Comparison of ENCODE assay signal across 28 cellular contexts in the genomic region with DNA sequence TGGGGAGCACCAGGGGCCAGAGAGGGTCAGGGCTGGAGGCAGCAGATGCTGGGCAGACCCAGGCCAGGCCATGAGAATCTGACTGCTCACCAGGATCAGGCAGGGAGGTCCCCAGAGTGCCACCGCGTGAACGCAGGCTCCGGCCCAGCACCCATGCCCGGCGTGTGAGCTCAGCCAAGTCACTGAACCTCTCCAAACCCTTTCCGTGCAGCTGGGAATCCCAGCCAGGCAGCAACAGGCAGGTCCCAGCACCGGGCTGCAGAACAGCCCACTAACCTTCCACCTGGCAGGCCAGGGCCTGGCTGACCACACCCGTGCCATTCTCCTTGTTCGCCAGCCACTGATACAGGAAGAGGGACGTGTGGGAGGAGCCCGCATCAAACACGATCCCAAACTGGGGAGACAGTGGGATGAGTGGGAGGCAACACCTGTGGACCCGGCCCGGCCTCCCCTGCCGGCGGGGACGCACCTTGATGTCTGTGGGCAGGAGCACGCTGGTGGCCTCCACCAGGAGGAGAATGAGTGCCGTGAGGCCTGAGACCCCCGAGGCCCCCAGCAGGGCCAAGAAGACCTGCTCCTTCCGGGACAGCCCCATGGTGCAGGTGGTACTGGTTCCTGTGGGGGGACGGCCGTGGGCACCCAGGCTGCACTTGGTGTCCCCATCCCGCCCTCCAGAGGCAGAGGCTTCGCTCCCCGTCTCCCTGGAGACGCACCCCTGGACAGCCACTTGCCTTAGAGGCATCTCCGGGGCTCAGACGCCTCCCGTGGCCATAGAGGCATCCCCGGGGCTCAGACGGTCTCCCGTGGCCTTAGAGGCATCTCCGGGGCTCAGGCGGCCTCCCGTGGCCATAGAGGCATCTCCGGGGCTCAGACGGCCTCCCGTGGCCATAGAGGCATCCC. TPM values are rescaled to one million over a fixed set of nuclear protein-coding genes. Genes with fewer than 3 reads are reported as not detected.
A peak's percentile ranks its signal among the peaks of the same experiment; 100 is the strongest.
DNase-seq lines count a peak whose midpoint lies in the region; ATAC-seq, FAIRE-seq and TF ChIP-seq lines count a peak whose summit lies in the region.
"Had no signal": no experiment of that assay in that cellular context is flagged by ENCODE, and none has a peak within 500 bp of the region (broad histone marks: within the 10 kb centered on the region; RNA-seq: fewer than 3 reads in every experiment).

No MANE protein-coding gene starts in this region.

- TF ChIP-seq POLR2A in right lobe of liver (IDR thresholded peaks at IDR 0.05) (no peak), HepG2 (IDR thresholded peaks at IDR 0.05; ENCODE audit: insufficient read depth in 1 of 2, low read depth in 2 of 2, low read length in 2 of 2) (no peak)

- no peak for TF ChIP-seq RAD21 in HepG2 (CRISPR knock-in tag; IDR thresholded peaks at IDR 0.05)

- H3K36me3 Mint-ChIP-seq in nephron progenitor cell (ENCODE audit: low read depth): no peaks in the 10 kb centered on the region
- H3K36me3 Mint-ChIP-seq: activated naive CD4-positive, alpha-beta T cell treated with anti-CD3 and anti-CD28 coated beads, Interleukin-2, amount 50 U/mL, for 24 hours; CD4-positive, alpha-beta memory T cell had no signal

- H3K9me3 ChIP-seq in right lobe of liver: no peaks in the 10 kb centered on the region
- no peaks in the 10 kb centered on the region for H3K9me3 ChIP-seq in HepG2 (ENCODE audit: low read length)
- no peaks in the 10 kb centered on the region for H3K9me3 ChIP-seq in colonic mucosa
- H3K9me3 ChIP-seq: esophagus muscularis mucosa, vagina had no signal

- peaks cover 16% of the 10 kb centered on the region for H3K27me3 Mint-ChIP-seq in nephron progenitor cell (ENCODE audit: low read depth, poor library complexity)

- FAIRE-seq in HepG2 (lab: Jason Lieb, UNC): no peak
- FAIRE-seq: frontal cortex had no signal

- H3K9ac ChIP-seq in HepG2 (ENCODE audit: insufficient read depth, low read depth, low read length) (no peak overlapping the region), colonic mucosa (ENCODE audit: low read depth in 2 of 2, low read length in 2 of 2) (peak overlapping the region in 1 of 2 donors; percentile 63)
- H3K9ac ChIP-seq: KMS-11 had no signal

- CTCF ChIA-PET in HepG2 (lab: Yijun Ruan, JAX; ENCODE audit: low intra/inter-chr PET ratio, low total read pairs): no interaction called here

- H3K4me1 Mint-ChIP-seq in nephron progenitor cell: peaks cover 5% of the 10 kb centered on the region

- no peak overlapping the region for H3K4me3 ChIP-seq in right lobe of liver
- no peak overlapping the region for H3K4me3 ChIP-seq in HepG2 (replicated peaks in 1 of 3; ENCODE audit: insufficient read depth in 1 of 3, low read depth in 2 of 3, low read length in 3 of 3)
- no peak overlapping the region for H3K4me3 ChIP-seq in colonic mucosa
- H3K4me3 ChIP-seq: esophagus muscularis mucosa, vagina had no signal

- H3K79me2 ChIP-seq in HepG2 (ENCODE audit: insufficient read depth, low read length): no peaks in the 10 kb centered on the region

- H3K36me3 ChIP-seq in right lobe of liver (no peaks in the 10 kb centered on the region), HepG2 (replicated peaks in 1 of 2; ENCODE audit: control insufficient read depth in 1 of 2, insufficient read depth in 2 of 2, low read length in 2 of 2) (no peaks in the 10 kb centered on the region), colonic mucosa (no peaks in the 10 kb centered on the region)
- H3K36me3 ChIP-seq: esophagus muscularis mucosa, vagina had no signal

- H3K4me2 ChIP-seq in HepG2 (ENCODE audit: low read depth, low read length): no peak overlapping the region
- H3K4me2 ChIP-seq: KMS-11 had no signal

- intact Hi-C loops in right lobe of liver (cut with DNase I): no loop called here
- intact Hi-C loops in HepG2 (cut with micrococcal nuclease; ENCODE audit: unreplicated experiment): no loop called here
- intact Hi-C loops in colonic mucosa (cut with DNase I): no loop called here

- 80% methylated on average over 16 of the region's 40 CpGs for WGBS in right lobe of liver (ENCODE audit: insufficient coverage, low coverage, low lambda C conversion rate, missing lambda C conversion rate)
- 30% methylated on average over 4 of the region's 40 CpGs for WGBS in HepG2 (ENCODE audit: low lambda C conversion rate)

- H3K27ac ChIP-seq in right lobe of liver (no peak overlapping the region), HepG2 (ENCODE audit: extremely low read length, insufficient read depth, low read length) (no peak overlapping the region), colonic mucosa (peak overlapping the region; percentile 44)
- H3K27ac ChIP-seq: esophagus muscularis mucosa, KMS-11, vagina had no signal

- peak in 2 of 3 donors; percentile 26 to 52 for DNase-seq in right lobe of liver
- DNase-seq in HepG2 (ENCODE audit: low spot score): no peak
- no peak for DNase-seq in colonic mucosa
- peak; percentile 1 for DNase-seq in nephron progenitor cell
- no peak for DNase-seq in activated T-cell treated with anti-CD3 and anti-CD28 coated beads for 4 hours
- DNase-seq in dedifferentiated amniotic fluid mesenchymal stem cell (ENCODE audit: extremely low spot score): no peak
- DNase-seq in Kasumi-1 (lab: John Stamatoyannopoulos, UW): no peak
- no peak for DNase-seq in amniotic stem cell (lab: John Stamatoyannopoulos, UW)
- DNase-seq: activated CD4-positive, alpha-beta T cell treated with anti-CD3 and anti-CD28 coated beads for 4 hours; CD4-positive, alpha-beta memory T cell; DMS153; GDM1; HCEC 1CT; hippocampal formation; MV-4-11; naive B cell; NCI-H187; NCI-H226; NCI-H774; SHP77 had no signal

- no peak overlapping the region for H3K27ac Mint-ChIP-seq in nephron progenitor cell
- H3K27ac Mint-ChIP-seq: activated naive CD4-positive, alpha-beta T cell treated with anti-CD3 and anti-CD28 coated beads, Interleukin-2, amount 50 U/mL, for 24 hours; CD4-positive, alpha-beta memory T cell; naive B cell had no signal

- no peak for TF ChIP-seq EP300 in HepG2 (IDR thresholded peaks at IDR 0.05; ENCODE audit: low read depth in 2 of 2, low read length in 2 of 2)
- TF ChIP-seq EP300 in HepG2 (CRISPR knock-in tag; IDR thresholded peaks at IDR 0.05; ENCODE audit: borderline replicate concordance): no peak

- H4K20me1 ChIP-seq in HepG2 (ENCODE audit: insufficient read depth, low read length): no peaks in the 10 kb centered on the region

- BruUV-seq in HepG2 (replicated peaks; lab: Mats Ljungman, UMichigan): no TSS peak

- in situ Hi-C loops in HepG2 (cut with HindIII; ENCODE audit: extremely low pct_ligation_motif_present, low pct_unique_long_range_greater_than_20kb): no loop called here

- no peak overlapping the region for H2AFZ ChIP-seq in HepG2 (ENCODE audit: low read length)

- no peak for TF ChIP-seq CTCF in right lobe of liver (IDR thresholded peaks at IDR 0.05)
- no peak for TF ChIP-seq CTCF in HepG2 (CRISPR knock-in tag; IDR thresholded peaks at IDR 0.05)
- TF ChIP-seq CTCF in colonic mucosa (IDR thresholded peaks at IDR 0.05): no peak
- TF ChIP-seq CTCF in nephron progenitor cell (IDR thresholded peaks at IDR 0.05): no peak

- H3K27me3 ChIP-seq in right lobe of liver: no peaks in the 10 kb centered on the region
- peaks cover 11 to 35% of the 10 kb centered on the region in 2 experiments; a peak in 3 of 5 replicates for H3K27me3 ChIP-seq in HepG2 (ENCODE audit: control insufficient read depth in 1 of 2, insufficient read depth in 2 of 2, low read length in 2 of 2)
- H3K27me3 ChIP-seq in colonic mucosa: no peaks in the 10 kb centered on the region
- H3K27me3 ChIP-seq: vagina had no signal

- no peaks in the 10 kb centered on the region for H3K9me3 Mint-ChIP-seq in nephron progenitor cell
- H3K9me3 Mint-ChIP-seq: activated naive CD4-positive, alpha-beta T cell treated with anti-CD3 and anti-CD28 coated beads, Interleukin-2, amount 50 U/mL, for 24 hours; naive B cell had no signal

- ATAC-seq in right lobe of liver: no peak
- no peak for ATAC-seq in HepG2

- peaks cover 0 to 3% (median 0%) of the 10 kb centered on the region in 4 donors for H3K4me1 ChIP-seq in right lobe of liver
- peaks cover 31% of the 10 kb centered on the region for H3K4me1 ChIP-seq in HepG2 (ENCODE audit: insufficient read depth, low read length)
- H3K4me1 ChIP-seq in colonic mucosa: peaks cover 16% of the 10 kb centered on the region

- no peak overlapping the region for H3K4me3 Mint-ChIP-seq in nephron progenitor cell
- H3K4me3 Mint-ChIP-seq: activated naive CD4-positive, alpha-beta T cell treated with anti-CD3 and anti-CD28 coated beads, Interleukin-2, amount 50 U/mL, for 24 hours; CD4-positive, alpha-beta memory T cell had no signal

- POLR2A ChIA-PET in HepG2 (lab: Yijun Ruan, JAX): no interaction called here

RNA-seq across cellular contexts. Expression of a gene that starts 3.2 kb away (rescaled TPM):
- total RNA-seq in right lobe of liver: 10 to 100 TPM in 2 of 6 experiments, 1 to 10 TPM in 4; 3.3 to 11.5 (median 7.5) TPM
- total RNA-seq in HepG2 (2016; rRNA removed; fragmentation: Illumina TruSeq; extraction: Trizol): 0.21 and 0.44 TPM in 2 replicates
- 0.09 and 0.20 TPM in 2 replicates for total RNA-seq in HepG2 (2016; cell fraction: cytosol; rRNA removed; fragmentation: Illumina TruSeq; extraction: Trizol; ENCODE audit: low read depth)
- 0.33 and 0.43 TPM in 2 replicates for total RNA-seq in HepG2 (2016; cell fraction: insoluble cytoplasmic fraction; rRNA removed; fragmentation: Illumina TruSeq; extraction: Trizol)
- 0.21 and 0.37 TPM in 2 replicates for total RNA-seq in HepG2 (2016; cell fraction: membrane; rRNA removed; fragmentation: Illumina TruSeq; extraction: Trizol)
- total RNA-seq in HepG2 (2016; cell fraction: nucleus; rRNA removed; fragmentation: Illumina TruSeq; extraction: Trizol): 0.28 and 0.34 TPM in 2 replicates
- 0.26 and 0.38 TPM in 2 replicates for polyA plus RNA-seq in HepG2 (2011; rRNA removed)
- polyA plus RNA-seq in HepG2 (2011; cell fraction: cytosol; rRNA removed): 0.21 and 0.30 TPM in 2 replicates
- 3.0 and 3.2 TPM in 2 replicates for polyA plus RNA-seq in HepG2 (2011; cell fraction: nucleus; rRNA removed)
- 0.35 and 0.44 TPM in 2 replicates for polyA plus RNA-seq in HepG2 (2012)
- polyA plus RNA-seq in HepG2 (2016; cell fraction: cytosol; fragmentation: Illumina TruSeq; extraction: Trizol; ENCODE audit: low read depth): 0.05 and 0.14 TPM in 2 replicates
- 0.25 TPM in 1 of 2 replicates, not detected in the other for polyA plus RNA-seq in HepG2 (2016; cell fraction: insoluble cytoplasmic fraction; fragmentation: Illumina TruSeq; extraction: Trizol; ENCODE audit: low read depth)
- 0.08 and 0.15 TPM in 2 replicates for polyA plus RNA-seq in HepG2 (2016; cell fraction: membrane; fragmentation: Illumina TruSeq; extraction: Trizol; ENCODE audit: low read depth)
- 0.79 and 0.97 TPM in 2 replicates for polyA plus RNA-seq in HepG2 (2016; cell fraction: nucleus; fragmentation: Illumina TruSeq; extraction: Trizol; ENCODE audit: insufficient read depth, low read depth)
- polyA minus RNA-seq in HepG2 (2011; rRNA and poly(A)+ RNA removed; ENCODE audit: low replicate concordance): 0.26 TPM in 1 of 2 replicates, not detected in the other
- polyA minus RNA-seq in HepG2 (2011; cell fraction: cytosol; rRNA and poly(A)+ RNA removed): not detected in 2 replicates
- 0.26 and 0.37 TPM in 2 replicates for polyA minus RNA-seq in HepG2 (2011; cell fraction: nucleus; rRNA and poly(A)+ RNA removed)
- 10 to 100 TPM; 48.3 to 72.0 TPM for total RNA-seq in colonic mucosa
- total RNA-seq: activated CD8-positive, alpha-beta memory T cell treated with anti-CD3 and anti-CD28 coated beads for 36 hours; CD4-positive, alpha-beta memory T cell; esophagus muscularis mucosa; frontal cortex; OCI-LY7; omental fat pad; vagina had no signal
- polyA plus RNA-seq: CD4-positive, alpha-beta memory T cell had no signal

RNA-seq across cellular contexts. Expression of a gene that starts 14.7 kb away (rescaled TPM):
- total RNA-seq in right lobe of liver (1 to 10 TPM; 4.7 to 8.0 (median 5.7) TPM), HepG2 (2016; rRNA removed; fragmentation: Illumina TruSeq; extraction: Trizol) (0.63 and 1.2 TPM in 2 replicates), colonic mucosa (10 to 100 TPM; 27.5 to 29.3 TPM)
- 0.81 and 1.1 TPM in 2 replicates for total RNA-seq in HepG2 (2016; cell fraction: cytosol; rRNA removed; fragmentation: Illumina TruSeq; extraction: Trizol; ENCODE audit: low read depth)
- total RNA-seq in HepG2 (2016; cell fraction: insoluble cytoplasmic fraction; rRNA removed; fragmentation: Illumina TruSeq; extraction: Trizol): 0.82 and 1.9 TPM in 2 replicates
- 0.46 and 1.00 TPM in 2 replicates for total RNA-seq in HepG2 (2016; cell fraction: membrane; rRNA removed; fragmentation: Illumina TruSeq; extraction: Trizol)
- total RNA-seq in HepG2 (2016; cell fraction: nucleus; rRNA removed; fragmentation: Illumina TruSeq; extraction: Trizol): 1.6 and 2.0 TPM in 2 replicates
- polyA plus RNA-seq in HepG2 (2011; rRNA removed): 0.78 and 2.1 TPM in 2 replicates
- 0.53 and 1.0 TPM in 2 replicates for polyA plus RNA-seq in HepG2 (2011; cell fraction: cytosol; rRNA removed)
- polyA plus RNA-seq in HepG2 (2011; cell fraction: nucleus; rRNA removed): 17.1 and 17.5 TPM in 2 replicates
- 0.76 and 1.0 TPM in 2 replicates for polyA plus RNA-seq in HepG2 (2012)
- polyA plus RNA-seq in HepG2 (2016; cell fraction: cytosol; fragmentation: Illumina TruSeq; extraction: Trizol; ENCODE audit: low read depth): 0.60 and 0.67 TPM in 2 replicates
- polyA plus RNA-seq in HepG2 (2016; cell fraction: insoluble cytoplasmic fraction; fragmentation: Illumina TruSeq; extraction: Trizol; ENCODE audit: low read depth): 0.39 and 0.46 TPM in 2 replicates
- 0.44 and 0.56 TPM in 2 replicates for polyA plus RNA-seq in HepG2 (2016; cell fraction: membrane; fragmentation: Illumina TruSeq; extraction: Trizol; ENCODE audit: low read depth)
- 3.7 and 3.8 TPM in 2 replicates for polyA plus RNA-seq in HepG2 (2016; cell fraction: nucleus; fragmentation: Illumina TruSeq; extraction: Trizol; ENCODE audit: insufficient read depth, low read depth)
- 0.44 and 0.61 TPM in 2 replicates for polyA minus RNA-seq in HepG2 (2011; rRNA and poly(A)+ RNA removed; ENCODE audit: low replicate concordance)
- polyA minus RNA-seq in HepG2 (2011; cell fraction: cytosol; rRNA and poly(A)+ RNA removed): 0.44 TPM in 1 of 2 replicates, not detected in the other
- polyA minus RNA-seq in HepG2 (2011; cell fraction: nucleus; rRNA and poly(A)+ RNA removed): 1.8 and 3.4 TPM in 2 replicates
- total RNA-seq: OCI-LY7 had no signal

RNA-seq across cellular contexts. Expression of a gene that starts 15.0 kb away (rescaled TPM):
- total RNA-seq in right lobe of liver (10 to 100 TPM in 3 of 6 experiments, 1 to 10 TPM in 3; 3.3 to 14.4 (median 10.6) TPM), HepG2 (2016; rRNA removed; fragmentation: Illumina TruSeq; extraction: Trizol) (1.3 and 2.7 TPM in 2 replicates), colonic mucosa (10 to 100 TPM; 34.9 to 36.4 TPM)
- total RNA-seq in HepG2 (2016; cell fraction: cytosol; rRNA removed; fragmentation: Illumina TruSeq; extraction: Trizol; ENCODE audit: low read depth): 1.1 and 1.7 TPM in 2 replicates
- 1.3 and 3.1 TPM in 2 replicates for total RNA-seq in HepG2 (2016; cell fraction: insoluble cytoplasmic fraction; rRNA removed; fragmentation: Illumina TruSeq; extraction: Trizol)
- 1.6 and 2.4 TPM in 2 replicates for total RNA-seq in HepG2 (2016; cell fraction: membrane; rRNA removed; fragmentation: Illumina TruSeq; extraction: Trizol)
- 3.0 and 3.1 TPM in 2 replicates for total RNA-seq in HepG2 (2016; cell fraction: nucleus; rRNA removed; fragmentation: Illumina TruSeq; extraction: Trizol)
- 4.8 and 9.1 TPM in 2 replicates for polyA plus RNA-seq in HepG2 (2011; rRNA removed)
- 1.6 and 3.2 TPM in 2 replicates for polyA plus RNA-seq in HepG2 (2011; cell fraction: cytosol; rRNA removed)
- polyA plus RNA-seq in HepG2 (2011; cell fraction: nucleus; rRNA removed): 82.5 and 82.6 TPM in 2 replicates
- 4.7 and 9.6 TPM in 2 replicates for polyA plus RNA-seq in HepG2 (2012)
- polyA plus RNA-seq in HepG2 (2016; cell fraction: cytosol; fragmentation: Illumina TruSeq; extraction: Trizol; ENCODE audit: low read depth): 3.8 and 4.6 TPM in 2 replicates
- 2.3 and 2.8 TPM in 2 replicates for polyA plus RNA-seq in HepG2 (2016; cell fraction: insoluble cytoplasmic fraction; fragmentation: Illumina TruSeq; extraction: Trizol; ENCODE audit: low read depth)
- polyA plus RNA-seq in HepG2 (2016; cell fraction: membrane; fragmentation: Illumina TruSeq; extraction: Trizol; ENCODE audit: low read depth): 5.3 and 6.7 TPM in 2 replicates
- polyA plus RNA-seq in HepG2 (2016; cell fraction: nucleus; fragmentation: Illumina TruSeq; extraction: Trizol; ENCODE audit: insufficient read depth, low read depth): 8.9 and 9.7 TPM in 2 replicates
- 3.4 and 4.2 TPM in 2 replicates for polyA minus RNA-seq in HepG2 (2011; rRNA and poly(A)+ RNA removed; ENCODE audit: low replicate concordance)
- 0.62 and 2.6 TPM in 2 replicates for polyA minus RNA-seq in HepG2 (2011; cell fraction: cytosol; rRNA and poly(A)+ RNA removed)
- polyA minus RNA-seq in HepG2 (2011; cell fraction: nucleus; rRNA and poly(A)+ RNA removed): 6.6 and 9.0 TPM in 2 replicates

RNA-seq across cellular contexts. Expression of a gene that starts 21.2 kb away (rescaled TPM):
- total RNA-seq in right lobe of liver (10 to 100 TPM; 15.6 to 55.4 (median 20.1) TPM), HepG2 (2016; rRNA removed; fragmentation: Illumina TruSeq; extraction: Trizol) (38.3 and 44.3 TPM in 2 replicates), colonic mucosa (10 to 100 TPM; 33.7 to 47.8 TPM)
- total RNA-seq in HepG2 (2016; cell fraction: cytosol; rRNA removed; fragmentation: Illumina TruSeq; extraction: Trizol; ENCODE audit: low read depth): 35.6 and 45.0 TPM in 2 replicates
- 31.9 and 43.2 TPM in 2 replicates for total RNA-seq in HepG2 (2016; cell fraction: insoluble cytoplasmic fraction; rRNA removed; fragmentation: Illumina TruSeq; extraction: Trizol)
- total RNA-seq in HepG2 (2016; cell fraction: membrane; rRNA removed; fragmentation: Illumina TruSeq; extraction: Trizol): 88.7 and 95.2 TPM in 2 replicates
- total RNA-seq in HepG2 (2016; cell fraction: nucleus; rRNA removed; fragmentation: Illumina TruSeq; extraction: Trizol): 47.8 and 56.5 TPM in 2 replicates
- polyA plus RNA-seq in HepG2 (2011; rRNA removed): 183 and 271 TPM in 2 replicates
- polyA plus RNA-seq in HepG2 (2011; cell fraction: cytosol; rRNA removed): 147 and 184 TPM in 2 replicates
- 1,153 and 1,227 TPM in 2 replicates for polyA plus RNA-seq in HepG2 (2011; cell fraction: nucleus; rRNA removed)
- 143 and 184 TPM in 2 replicates for polyA plus RNA-seq in HepG2 (2012)
- 80.1 and 97.0 TPM in 2 replicates for polyA plus RNA-seq in HepG2 (2016; cell fraction: cytosol; fragmentation: Illumina TruSeq; extraction: Trizol; ENCODE audit: low read depth)
- polyA plus RNA-seq in HepG2 (2016; cell fraction: insoluble cytoplasmic fraction; fragmentation: Illumina TruSeq; extraction: Trizol; ENCODE audit: low read depth): 62.3 and 80.0 TPM in 2 replicates
- polyA plus RNA-seq in HepG2 (2016; cell fraction: membrane; fragmentation: Illumina TruSeq; extraction: Trizol; ENCODE audit: low read depth): 159 and 160 TPM in 2 replicates
- 179 and 193 TPM in 2 replicates for polyA plus RNA-seq in HepG2 (2016; cell fraction: nucleus; fragmentation: Illumina TruSeq; extraction: Trizol; ENCODE audit: insufficient read depth, low read depth)
- polyA minus RNA-seq in HepG2 (2011; rRNA and poly(A)+ RNA removed; ENCODE audit: low replicate concordance): 64.9 and 155 TPM in 2 replicates
- polyA minus RNA-seq in HepG2 (2011; cell fraction: cytosol; rRNA and poly(A)+ RNA removed): 76.5 and 105 TPM in 2 replicates
- 147 and 159 TPM in 2 replicates for polyA minus RNA-seq in HepG2 (2011; cell fraction: nucleus; rRNA and poly(A)+ RNA removed)

Comparison
In these comparisons a context has a peak if more than half of its experiments do, and no peak if none do; other contexts are left out.
1. DNase-seq: peak in right lobe of liver (2 of 3) and nephron progenitor cell (single experiment); none in HepG2 (single experiment), colonic mucosa (single experiment), activated T-cell treated with anti-CD3 and anti-CD28 coated beads for 4 hours (single experiment), dedifferentiated amniotic fluid mesenchymal stem cell (single experiment), Kasumi-1 (0 of 2) and amniotic stem cell (single experiment).